ENCODE assay signal across 8 cellular contexts in the genomic region with DNA sequence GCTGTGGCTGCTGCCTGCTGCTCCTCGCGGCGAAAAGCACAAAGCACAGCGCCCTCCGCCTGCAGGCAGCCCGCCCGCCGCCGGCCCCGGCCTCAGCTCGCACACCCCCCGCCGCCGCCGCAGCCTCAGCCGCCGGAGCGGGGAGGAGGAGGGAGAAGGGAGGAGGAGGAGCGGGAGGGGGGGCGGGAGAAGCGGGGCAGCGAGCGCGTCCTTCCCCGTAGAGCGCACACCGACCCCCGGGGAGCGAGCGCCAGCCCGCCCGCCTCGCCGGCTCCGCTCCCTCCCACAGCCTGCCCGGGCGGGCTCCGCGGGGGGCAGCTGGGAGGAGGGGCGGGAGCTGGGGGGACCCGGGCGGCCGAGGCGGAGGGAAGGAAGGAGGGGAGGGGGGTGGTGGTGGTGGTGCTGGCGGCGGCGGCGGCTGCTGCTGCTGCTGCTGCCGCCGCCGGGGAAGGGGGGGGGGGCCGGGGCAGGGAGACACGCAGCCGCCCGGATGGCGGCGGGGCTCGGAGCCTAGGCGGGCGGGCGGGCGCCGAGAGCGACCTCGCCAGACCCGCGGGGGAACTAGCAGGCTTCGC. TPM values are rescaled to one million over a fixed set of nuclear protein-coding genes. Genes with fewer than 3 reads are reported as not detected.
DNase-seq lines count a peak whose midpoint lies in the region; ATAC-seq and TF ChIP-seq lines count a peak whose summit lies in the region.

A gene with protein sequence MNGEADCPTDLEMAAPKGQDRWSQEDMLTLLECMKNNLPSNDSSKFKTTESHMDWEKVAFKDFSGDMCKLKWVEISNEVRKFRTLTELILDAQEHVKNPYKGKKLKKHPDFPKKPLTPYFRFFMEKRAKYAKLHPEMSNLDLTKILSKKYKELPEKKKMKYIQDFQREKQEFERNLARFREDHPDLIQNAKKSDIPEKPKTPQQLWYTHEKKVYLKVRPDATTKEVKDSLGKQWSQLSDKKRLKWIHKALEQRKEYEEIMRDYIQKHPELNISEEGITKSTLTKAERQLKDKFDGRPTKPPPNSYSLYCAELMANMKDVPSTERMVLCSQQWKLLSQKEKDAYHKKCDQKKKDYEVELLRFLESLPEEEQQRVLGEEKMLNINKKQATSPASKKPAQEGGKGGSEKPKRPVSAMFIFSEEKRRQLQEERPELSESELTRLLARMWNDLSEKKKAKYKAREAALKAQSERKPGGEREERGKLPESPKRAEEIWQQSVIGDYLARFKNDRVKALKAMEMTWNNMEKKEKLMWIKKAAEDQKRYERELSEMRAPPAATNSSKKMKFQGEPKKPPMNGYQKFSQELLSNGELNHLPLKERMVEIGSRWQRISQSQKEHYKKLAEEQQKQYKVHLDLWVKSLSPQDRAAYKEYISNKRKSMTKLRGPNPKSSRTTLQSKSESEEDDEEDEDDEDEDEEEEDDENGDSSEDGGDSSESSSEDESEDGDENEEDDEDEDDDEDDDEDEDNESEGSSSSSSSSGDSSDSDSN (minus strand): TSS at position 40 of the 575 bp plus-strand sequence. CDS start 1,446 bp downstream, outside the sequence.

- peaks cover 50% of the 10 kb centered on the region for H3K4me1 Mint-ChIP-seq in central memory CD8-positive, alpha-beta T cell

- peak within 1 kb of the TSS; percentile 81 for H3K9ac ChIP-seq in smooth muscle cell (ENCODE audit: low read depth)

- 0% methylated on average over 5 of the region's 68 CpGs for WGBS in smooth muscle cell (ENCODE audit: low lambda C conversion rate)

- peaks cover 4% of the 10 kb centered on the region for H3F3A ChIP-seq in smooth muscle cell (ENCODE audit: low read depth)

- H3K4me2 ChIP-seq in smooth muscle cell, result peak within 1 kb of the TSS; percentile 96

- H3K27me3 Mint-ChIP-seq in central memory CD8-positive, alpha-beta T cell, result no peaks in the 10 kb centered on the region

- H4K20me1 ChIP-seq in smooth muscle cell (ENCODE audit: low read depth), result peaks cover 30% of the 10 kb centered on the region

- peaks cover 27% of the 10 kb centered on the region for H3K79me2 ChIP-seq in smooth muscle cell (ENCODE audit: low read depth)

- H3K27ac ChIP-seq in smooth muscle cell (ENCODE audit: low read depth), result peak within 1 kb of the TSS; percentile 89

- no peaks in the 10 kb centered on the region for H3K36me3 ChIP-seq in smooth muscle cell (ENCODE audit: low read depth)

- TF ChIP-seq CTCF in smooth muscle cell (IDR thresholded peaks at IDR 0.05; ENCODE audit: borderline replicate concordance, insufficient read depth, poor library complexity, severe bottlenecking), result no peak

- ATAC-seq in central memory CD8-positive, alpha-beta T cell (replicated peaks; ENCODE audit: extremely low read depth, poor library complexity, severe bottlenecking), result peak; percentile 33
- no peak for ATAC-seq in GM21367 (IDR thresholded peaks at IDR 0.05; ENCODE audit: unreplicated experiment)

- peaks cover 48% of the 10 kb centered on the region for H3K36me3 Mint-ChIP-seq in central memory CD8-positive, alpha-beta T cell (ENCODE audit: insufficient read depth)

- H3K27me3 ChIP-seq in smooth muscle cell (ENCODE audit: low read depth), result no peaks in the 10 kb centered on the region

- no peaks in the 10 kb centered on the region for H3K9me3 ChIP-seq in smooth muscle cell (replicated peaks; ENCODE audit: low read depth)

- DNase-seq in DMS153 treated with DMSO at 0.1 percent for 48 hours (lab: John Stamatoyannopoulos, UW; ENCODE audit: unreplicated experiment) (peak; percentile 49), HCEC 1CT (peak; percentile 47), NCI-H146 treated with DMSO at 0.1 percent for 48 hours (lab: John Stamatoyannopoulos, UW; ENCODE audit: unreplicated experiment) (peak; percentile 63), UCSD-AML1 (lab: John Stamatoyannopoulos, UW; ENCODE audit: unreplicated experiment) (peak; percentile 79), iris pigment epithelial cell (ENCODE audit: low read depth) (peak; percentile 57), smooth muscle cell (lab: John Stamatoyannopoulos, UW; ENCODE audit: unreplicated experiment) (peak; percentile 74)
- DNase-seq in central memory CD8-positive, alpha-beta T cell (ENCODE audit: low spot score in 2 of 2), result peak in 1 of 2 donors; percentile 63

- peak within 1 kb of the TSS; percentile 96 for H3K4me3 Mint-ChIP-seq in central memory CD8-positive, alpha-beta T cell

- H2AFZ ChIP-seq in smooth muscle cell (ENCODE audit: low read depth), result no peak within 1 kb of the TSS

- H3K4me1 ChIP-seq in smooth muscle cell (ENCODE audit: low read depth), result no peaks in the 10 kb centered on the region

- H3K4me3 ChIP-seq in smooth muscle cell, result peak within 1 kb of the TSS; percentile 99

- peak within 1 kb of the TSS; percentile 99 for H3K27ac Mint-ChIP-seq in central memory CD8-positive, alpha-beta T cell (ENCODE audit: low read depth)

- no peaks in the 10 kb centered on the region for H3K9me3 Mint-ChIP-seq in central memory CD8-positive, alpha-beta T cell

RNA-seq across cellular contexts. Expression of the gene that starts here (rescaled TPM):
- 18.2 and 28.4 TPM in 2 replicates for total RNA-seq in smooth muscle cell
- 22.1 and 29.2 TPM in 2 replicates for polyA plus RNA-seq in smooth muscle cell
